17 cellular contexts compared by ENCODE assay signal in the genomic region with DNA sequence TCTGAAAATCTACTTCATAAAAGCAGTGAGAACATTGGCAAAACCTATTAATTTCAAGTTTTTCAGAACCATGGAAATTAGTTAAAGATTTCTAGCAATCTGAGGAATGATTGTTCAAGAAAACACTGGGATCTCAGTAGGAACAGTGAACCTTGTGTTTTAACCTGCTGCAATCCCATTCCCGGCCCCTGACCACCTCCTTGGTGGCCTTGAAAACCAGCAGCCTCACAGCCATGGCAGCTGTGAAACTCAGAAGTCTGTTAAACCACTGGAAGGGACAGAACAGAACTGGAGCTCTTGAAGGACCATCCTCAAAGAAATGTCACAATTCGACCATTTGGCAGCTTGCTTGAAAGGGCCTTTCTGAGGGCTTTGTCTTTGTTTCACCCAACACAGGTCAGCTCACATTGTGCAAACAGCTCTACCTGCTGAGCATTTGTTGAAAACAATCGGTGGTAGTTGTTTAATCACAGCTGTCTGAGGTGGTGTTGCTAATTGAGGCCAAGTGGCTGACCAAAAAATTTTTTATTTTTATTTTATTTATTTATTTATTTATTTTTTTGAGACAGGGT. TPM values are rescaled to one million over a fixed set of nuclear protein-coding genes. Genes with fewer than 3 reads are reported as not detected.
DNase-seq lines count a peak whose midpoint lies in the region; TF ChIP-seq lines count a peak whose summit lies in the region.
"Had no signal": no experiment of that assay in that cellular context is flagged by ENCODE, and none has a peak within 500 bp of the region (broad histone marks: within the 10 kb centered on the region; RNA-seq: fewer than 3 reads in every experiment).

No MANE protein-coding gene starts in this region.

- H2AK5ac ChIP-seq in trophoblast cell (ENCODE audit: low read length): no peak overlapping the region

- DNase-seq in NCI-H146 (lab: John Stamatoyannopoulos, UW): peak; percentile 90
- no peak for DNase-seq in trophoblast cell
- no peak for DNase-seq in Kasumi-1 (lab: John Stamatoyannopoulos, UW)
- DNase-seq in HCEC 1CT: no peak
- DNase-seq in osteoblast (ENCODE audit: insufficient read length, low spot score, missing footprints): no peak
- DNase-seq in SW 1271 (lab: John Stamatoyannopoulos, UW): no peak
- DNase-seq: ACHN, AML-193, EL, H7, KBM-7, NCI-H1436, NCI-H2081 treated with DMSO at 0.1 percent for 48 hours, NCI-H510A treated with DMSO at 0.1 percent for 48 hours, SJCRH30 had no signal

- no peak overlapping the region for H2AFZ ChIP-seq in OCI-LY3 (ENCODE audit: low read depth, low read length)
- H2AFZ ChIP-seq in trophoblast cell (ENCODE audit: insufficient read depth, low read length, poor library complexity): no peak overlapping the region
- no peak overlapping the region for H2AFZ ChIP-seq in osteoblast (ENCODE audit: low read length)

- 0 out of 2 replicates have a peak, but pooled peaks cover 2% of the 10 kb centered on the region for H4K20me1 ChIP-seq in OCI-LY3 (ENCODE audit: insufficient read depth, low read length)
- H4K20me1 ChIP-seq in osteoblast (ENCODE audit: insufficient read depth, low read length): no peaks in the 10 kb centered on the region

- H2BK5ac ChIP-seq in trophoblast cell (ENCODE audit: low read depth, low read length, poor library complexity): no peak overlapping the region

- H3K27ac ChIP-seq in OCI-LY3 (ENCODE audit: low read length): 0 out of 2 replicates have a peak overlapping the region, but pooled peaks have one; percentile 2
- peak overlapping the region; percentile 1 for H3K27ac ChIP-seq in iPS-18a (ENCODE audit: low read length)
- H3K27ac ChIP-seq in trophoblast cell (ENCODE audit: low read depth, low read length): no peak overlapping the region
- H3K27ac ChIP-seq in osteoblast (ENCODE audit: low read depth, low read length): no peak overlapping the region
- H3K27ac ChIP-seq: SJCRH30 had no signal

- no peaks in the 10 kb centered on the region for H3K9me3 ChIP-seq in OCI-LY3 (ENCODE audit: insufficient read depth, low read length)
- no peaks in the 10 kb centered on the region for H3K9me3 ChIP-seq in iPS-18a (ENCODE audit: control insufficient read depth, low read depth, low read length)
- H3K9me3 ChIP-seq in trophoblast cell (ENCODE audit: insufficient read depth, low read depth, low read length): no peaks in the 10 kb centered on the region
- H3K9me3 ChIP-seq in osteoblast (ENCODE audit: low read depth, low read length): no peaks in the 10 kb centered on the region
- H3K9me3 ChIP-seq: SJCRH30 had no signal

- H4K8ac ChIP-seq in trophoblast cell (ENCODE audit: low read depth, low read length): no peak overlapping the region

- peak overlapping the region; percentile 58 for H3K18ac ChIP-seq in trophoblast cell (ENCODE audit: low read length)

- no peak overlapping the region for H3K23ac ChIP-seq in trophoblast cell (ENCODE audit: low read length)

- H3K4me1 ChIP-seq in OCI-LY3 (ENCODE audit: low read length) (peaks cover 48% of the 10 kb centered on the region), iPS-18a (ENCODE audit: control insufficient read depth, low read depth, low read length) (peaks cover 10% of the 10 kb centered on the region), trophoblast cell (ENCODE audit: control insufficient read depth in 1 of 2, insufficient read depth in 2 of 2, low read length in 2 of 2) (no peaks in the 10 kb centered on the region), osteoblast (ENCODE audit: insufficient read depth, low read length) (no peaks in the 10 kb centered on the region)
- H3K4me1 ChIP-seq: SJCRH30 had no signal

- WGBS in trophoblast cell (ENCODE audit: extremely low coverage, insufficient coverage, insufficient read length): no CpG with 5 or more reads among the region's 3 CpGs

- H3K4me2 ChIP-seq in OCI-LY3 (ENCODE audit: low read length) (no peak overlapping the region), trophoblast cell (ENCODE audit: low read length) (no peak overlapping the region), osteoblast (ENCODE audit: insufficient read depth, low read length) (no peak overlapping the region)

- H4K12ac ChIP-seq in trophoblast cell (ENCODE audit: low read depth, low read length): no peak overlapping the region

- H3K79me1 ChIP-seq in trophoblast cell (ENCODE audit: low read length): no peaks in the 10 kb centered on the region

- no peak overlapping the region for H2BK120ac ChIP-seq in trophoblast cell (ENCODE audit: insufficient read depth, low read length, poor library complexity)

- no peak overlapping the region for H4K91ac ChIP-seq in trophoblast cell (ENCODE audit: low read depth, low read length)

- H3K27me3 ChIP-seq in OCI-LY3 (ENCODE audit: low read depth, low read length) (no peaks in the 10 kb centered on the region), iPS-18a (ENCODE audit: control insufficient read depth, insufficient read depth, low read length) (no peaks in the 10 kb centered on the region), trophoblast cell (ENCODE audit: insufficient read depth, low read length) (no peaks in the 10 kb centered on the region), osteoblast (ENCODE audit: insufficient read depth, low read length) (peaks cover 40% of the 10 kb centered on the region)
- H3K27me3 ChIP-seq: SJCRH30 had no signal

- H2BK12ac ChIP-seq in trophoblast cell (ENCODE audit: low read length): no peak overlapping the region

- no peak overlapping the region for H3K9ac ChIP-seq in OCI-LY3 (ENCODE audit: low read length)
- H3K9ac ChIP-seq in iPS-18a (ENCODE audit: low read length): no peak overlapping the region
- H3K9ac ChIP-seq in trophoblast cell (ENCODE audit: low read length): no peak overlapping the region

- no peak overlapping the region for H3K14ac ChIP-seq in trophoblast cell (ENCODE audit: low read length)

- H3K36me3 ChIP-seq in OCI-LY3 (replicated peaks; ENCODE audit: low read depth, low read length) (peaks cover 18% of the 10 kb centered on the region), iPS-18a (ENCODE audit: control insufficient read depth, low read depth, low read length) (no peaks in the 10 kb centered on the region), trophoblast cell (ENCODE audit: control insufficient read depth in 1 of 2, insufficient read depth in 2 of 2, low read length in 2 of 2) (no peaks in the 10 kb centered on the region), osteoblast (ENCODE audit: insufficient read depth, low read length) (no peaks in the 10 kb centered on the region)
- H3K36me3 ChIP-seq: SJCRH30 had no signal

- TF ChIP-seq CTCF in OCI-LY3 (IDR thresholded peaks at IDR 0.05; ENCODE audit: low read depth, low read length): no peak
- TF ChIP-seq CTCF in osteoblast (IDR thresholded peaks at IDR 0.05; ENCODE audit: extremely low read depth, low read depth, low read length): no peak

- H3K4ac ChIP-seq in trophoblast cell (ENCODE audit: low read depth, low read length): no peak overlapping the region

- H3K4me3 ChIP-seq in OCI-LY3 (ENCODE audit: low read length): no peak overlapping the region
- H3K4me3 ChIP-seq in iPS-18a (ENCODE audit: low read length): no peak overlapping the region
- no peak overlapping the region for H3K4me3 ChIP-seq in trophoblast cell (ENCODE audit: low read depth, low read length)
- no peak overlapping the region for H3K4me3 ChIP-seq in osteoblast (ENCODE audit: insufficient read depth, low read length)
- H3K4me3 ChIP-seq: SJCRH30 had no signal

- H3K79me2 ChIP-seq in OCI-LY3 (ENCODE audit: low read length): peaks cover 26% of the 10 kb centered on the region
- no peaks in the 10 kb centered on the region for H3K79me2 ChIP-seq in trophoblast cell (ENCODE audit: control insufficient read depth, insufficient read depth, low read length, poor library complexity)
- H3K79me2 ChIP-seq in osteoblast (ENCODE audit: insufficient read depth, low read length): no peaks in the 10 kb centered on the region

RNA-seq across cellular contexts. Expression of gene NEDD4L, which starts 25.8 kb away (rescaled TPM):
- 112 and 117 TPM in 2 replicates for polyA plus RNA-seq in trophoblast cell (2013)
- 20.3 and 30.0 TPM in 2 replicates for total RNA-seq in osteoblast

Comparison
In these comparisons a context has a peak if more than half of its experiments do, and no peak if none do; other contexts are left out.
1. H3K27ac ChIP-seq: peak in OCI-LY3 (single experiment) and iPS-18a (single experiment); none in trophoblast cell (single experiment) and osteoblast (single experiment).